Comparison of ENCODE assay signal across 8 cellular contexts in genomic region chr5:16456103-16456832, GRCh38. TPM values are rescaled to one million over a fixed set of nuclear protein-coding genes. Genes with fewer than 3 reads are reported as not detected.
A peak's percentile ranks its signal among the peaks of the same experiment; 100 is the strongest.
DNase-seq lines count a peak whose midpoint lies in the region; ATAC-seq and TF ChIP-seq lines count a peak whose summit lies in the region.

No MANE protein-coding gene starts in this region.

- TF ChIP-seq CTCF in activated CD8-positive, alpha-beta T cell treated with anti-CD3 and anti-CD28 coated beads for 36 hours (IDR thresholded peaks at IDR 0.05): peak; percentile 81

- peak; percentile 42 for DNase-seq in DMS153 (lab: John Stamatoyannopoulos, UW)
- DNase-seq in NCI-H460 (ENCODE audit: extremely low read depth, low read depth): peak; percentile 61
- peak; percentile 61 for DNase-seq in activated CD8-positive, alpha-beta T cell treated with anti-CD3 and anti-CD28 coated beads for 36 hours
- peak; percentile 57 for DNase-seq in fibroblast of the conjunctiva (ENCODE audit: low read depth)
- peak; percentile 76 for DNase-seq in neuronal stem cell (ENCODE audit: low spot score)
- DNase-seq in cortex of kidney (lab: John Stamatoyannopoulos, UW): no peak

- no peak overlapping the region for H3K4me2 ChIP-seq in neuronal stem cell (ENCODE audit: insufficient read depth, low read length, poor library complexity, severe bottlenecking)

- no peak overlapping the region for H3K18ac ChIP-seq in neuronal stem cell (ENCODE audit: low read length)

- H3K36me3 Mint-ChIP-seq in activated CD8-positive, alpha-beta T cell treated with anti-CD3 and anti-CD28 coated beads for 36 hours (ENCODE audit: low read depth): peaks cover 60% of the 10 kb centered on the region

- H2BK120ac ChIP-seq in neuronal stem cell (ENCODE audit: low read depth, low read length): no peak overlapping the region

- H2BK12ac ChIP-seq in neuronal stem cell (ENCODE audit: low read length): no peak overlapping the region

- H3K27ac ChIP-seq in neuronal stem cell (replicated peaks; ENCODE audit: low read length): no peak overlapping the region

- no peaks in the 10 kb centered on the region for H3K27me3 Mint-ChIP-seq in activated CD8-positive, alpha-beta T cell treated with anti-CD3 and anti-CD28 coated beads for 36 hours

- H3K4me1 ChIP-seq in neuronal stem cell (ENCODE audit: control insufficient read depth in 2 of 2, insufficient read depth in 1 of 2, low read depth in 1 of 2, low read length in 2 of 2): no peaks in the 10 kb centered on the region

- H3K14ac ChIP-seq in neuronal stem cell (ENCODE audit: low read length): no peak overlapping the region

- no peaks in the 10 kb centered on the region for H3K27me3 ChIP-seq in neuronal stem cell (ENCODE audit: control insufficient read depth in 3 of 3, insufficient read depth in 3 of 3, low read depth in 1 of 3, low read length in 3 of 3)

- WGBS in neuronal stem cell (ENCODE audit: extremely low coverage in 2 of 2, insufficient read length in 2 of 2, insufficient replicate concordance in 1 of 2), 2 donors: no CpG with 5 or more reads among the region's 4 CpGs

- H4K8ac ChIP-seq in neuronal stem cell (ENCODE audit: low read depth, low read length): no peak overlapping the region

- CTCF ChIA-PET in activated CD8-positive, alpha-beta T cell treated with anti-CD3 and anti-CD28 coated beads for 36 hours (lab: Charles Lee): interaction anchor here (0.7 to 6.8 kb wide), 28 partner anchors 9 to 296 kb away, joined by 3 to 57 read pairs (median 4); partner anchors contain the start of genes RETREG1 and ZNF622

- H4K91ac ChIP-seq in neuronal stem cell (ENCODE audit: low read depth, low read length, poor library complexity): no peak overlapping the region

- peak overlapping the region; percentile 22 for H3K4me3 Mint-ChIP-seq in activated CD8-positive, alpha-beta T cell treated with anti-CD3 and anti-CD28 coated beads for 36 hours

- no peak overlapping the region for H3K9ac ChIP-seq in neuronal stem cell (ENCODE audit: low read depth, low read length, poor library complexity)

- no peak overlapping the region for H2BK5ac ChIP-seq in neuronal stem cell (ENCODE audit: low read length)

- no peak overlapping the region for H3K23ac ChIP-seq in neuronal stem cell (ENCODE audit: low read depth, low read length, poor library complexity)

- intact Hi-C loops in activated CD8-positive, alpha-beta T cell treated with anti-CD3 and anti-CD28 coated beads for 36 hours (cut with micrococcal nuclease): loop anchor here (5.0 kb wide), 1 partner anchor 299 kb away; no protein-coding TSS in a partner anchor

- peaks cover 13 to 95% of the 10 kb centered on the region in 2 donors for H3K36me3 ChIP-seq in neuronal stem cell (replicated peaks in 1 of 2; ENCODE audit: control insufficient read depth in 2 of 2, insufficient read depth in 2 of 2, low read length in 2 of 2)

- no peak overlapping the region for H2AFZ ChIP-seq in neuronal stem cell (ENCODE audit: low read length)

- H3K9me3 Mint-ChIP-seq in activated CD8-positive, alpha-beta T cell treated with anti-CD3 and anti-CD28 coated beads for 36 hours: no peaks in the 10 kb centered on the region

- H2BK15ac ChIP-seq in neuronal stem cell (ENCODE audit: low read length): no peak overlapping the region

- peaks cover 56% of the 10 kb centered on the region for H3K4me1 Mint-ChIP-seq in activated CD8-positive, alpha-beta T cell treated with anti-CD3 and anti-CD28 coated beads for 36 hours (ENCODE audit: low read depth)

- ATAC-seq in GM19395 (IDR thresholded peaks at IDR 0.05; ENCODE audit: unreplicated experiment): peak; percentile 77
- peak; percentile 66 for ATAC-seq in HG03442 (IDR thresholded peaks at IDR 0.05; ENCODE audit: unreplicated experiment)
- ATAC-seq in activated CD8-positive, alpha-beta T cell treated with anti-CD3 and anti-CD28 coated beads for 36 hours: peak; percentile 88

- POLR2A ChIA-PET in activated CD8-positive, alpha-beta T cell treated with anti-CD3 and anti-CD28 coated beads for 36 hours (lab: Charles Lee): interaction anchor here (2.1 to 2.3 kb wide), 2 partner anchors 9 to 161 kb away, joined by 6 to 8 read pairs; partner anchors contain the start of gene RETREG1

- no peak overlapping the region for H3K4ac ChIP-seq in neuronal stem cell (ENCODE audit: low read length)

- no peak overlapping the region for H2AK5ac ChIP-seq in neuronal stem cell (ENCODE audit: low read depth, low read length)

- no peaks in the 10 kb centered on the region for H3K9me3 ChIP-seq in neuronal stem cell (replicated peaks in 1 of 2; ENCODE audit: control insufficient read depth in 2 of 2, insufficient read depth in 1 of 2, low read depth in 1 of 2, low read length in 2 of 2)

- peak overlapping the region; percentile 90 for H3K27ac Mint-ChIP-seq in activated CD8-positive, alpha-beta T cell treated with anti-CD3 and anti-CD28 coated beads for 36 hours

- H3K79me1 ChIP-seq in neuronal stem cell (ENCODE audit: low read depth, low read length): no peaks in the 10 kb centered on the region

- H3K4me3 ChIP-seq in neuronal stem cell (ENCODE audit: low read length in 2 of 2): no peak overlapping the region

RNA-seq across cellular contexts. Expression of gene ZNF622, which starts 9.3 kb away (rescaled TPM):
- 30.4 and 37.6 TPM in 2 replicates for total RNA-seq in NCI-H460 (2014; rRNA removed; shearing (Covaris generic))
- 17.2 and 20.5 TPM in 2 replicates for polyA plus RNA-seq in NCI-H460 (2014; cell fraction: nucleus; rRNA removed)
- total RNA-seq in activated CD8-positive, alpha-beta T cell treated with anti-CD3 and anti-CD28 coated beads for 36 hours: 10 to 100 TPM; 36.7 to 38.4 TPM
- 12.0 TPM for polyA plus RNA-seq in neuronal stem cell (2013, experiment 1 of 2)
- 12.0 TPM for polyA plus RNA-seq in neuronal stem cell (2013, experiment 2 of 2)
